Comparison of ENCODE assay signal across 10 cellular contexts in the genomic region with DNA sequence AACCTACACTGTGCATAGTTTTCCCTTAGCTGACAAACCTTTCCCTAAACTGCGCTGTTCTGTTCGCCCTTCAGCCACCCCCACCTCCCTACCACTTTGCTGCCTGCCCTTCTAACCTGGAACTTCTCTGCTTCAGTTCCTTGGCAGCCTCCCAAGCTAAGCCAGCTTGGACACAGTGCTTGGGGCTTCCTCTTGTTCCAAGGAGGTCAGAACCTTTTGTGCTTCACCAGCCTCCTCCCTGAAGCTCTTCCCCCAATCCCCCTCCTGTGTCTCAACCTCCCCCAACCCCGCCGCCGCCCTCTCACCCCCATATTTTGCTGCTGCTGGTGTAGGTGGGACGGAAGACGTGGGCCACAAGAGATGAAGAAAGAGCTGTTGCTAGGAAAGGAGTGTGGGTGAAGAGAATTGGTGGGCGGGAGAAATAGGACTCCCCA. TPM values are rescaled to one million over a fixed set of nuclear protein-coding genes. Genes with fewer than 3 reads are reported as not detected.
DNase-seq lines count a peak whose midpoint lies in the region; ATAC-seq and TF ChIP-seq lines count a peak whose summit lies in the region.
"Had no signal": no experiment of that assay in that cellular context is flagged by ENCODE, and none has a peak within 500 bp of the region (broad histone marks: within the 10 kb centered on the region; RNA-seq: fewer than 3 reads in every experiment).

No MANE protein-coding gene starts in this region.

- H3K4me1 ChIP-seq in body of pancreas = peaks cover 33% of the 10 kb centered on the region

- intact Hi-C loops in body of pancreas (cut with DNase I) = no loop called here

- H3K36me3 Mint-ChIP-seq in stimulated activated naive CD8-positive, alpha-beta T cell treated with anti-CD3 and anti-CD28 coated beads, Interleukin-15, Interleukin-2, amounts not matched to agents 100 ng/mL and 50 ng/mL, for 24 hours (ENCODE audit: low read depth) = no peaks in the 10 kb centered on the region

- no peaks in the 10 kb centered on the region for H3K9me3 ChIP-seq in body of pancreas
- H3K9me3 ChIP-seq in WERI-Rb-1 (ENCODE audit: severe bottlenecking) = no peaks in the 10 kb centered on the region

- H3K27ac ChIP-seq in body of pancreas (peak overlapping the region in 3 of 4 donors; percentile 59 to 95 (median 81)), WERI-Rb-1 (no peak overlapping the region)

- no peak for ATAC-seq in body of pancreas
- ATAC-seq in GM21423 (IDR thresholded peaks at IDR 0.05; ENCODE audit: unreplicated experiment) = no peak

- TF ChIP-seq CTCF in body of pancreas (IDR thresholded peaks at IDR 0.05) (no peak), WERI-Rb-1 (IDR thresholded peaks at IDR 0.05; ENCODE audit: low read depth, low read length) (no peak)

- no peaks in the 10 kb centered on the region for H3K36me3 ChIP-seq in body of pancreas (replicated peaks in 1 of 2; ENCODE audit: insufficient read depth in 1 of 2, low read depth in 2 of 2)
- H3K36me3 ChIP-seq in WERI-Rb-1 = no peaks in the 10 kb centered on the region

- no peaks in the 10 kb centered on the region for H3K27me3 ChIP-seq in body of pancreas
- H3K27me3 ChIP-seq in WERI-Rb-1 (ENCODE audit: insufficient read depth, low read depth, severe bottlenecking) = no peaks in the 10 kb centered on the region

- H3K9me3 Mint-ChIP-seq in stimulated activated naive CD8-positive, alpha-beta T cell treated with anti-CD3 and anti-CD28 coated beads, Interleukin-15, Interleukin-2, amounts not matched to agents 100 ng/mL and 50 ng/mL, for 24 hours = no peaks in the 10 kb centered on the region

- H3K27ac Mint-ChIP-seq in stimulated activated naive CD8-positive, alpha-beta T cell treated with anti-CD3 and anti-CD28 coated beads, Interleukin-15, Interleukin-2, amounts not matched to agents 100 ng/mL and 50 ng/mL, for 24 hours = no peak overlapping the region

- H3K4me3 ChIP-seq in body of pancreas = no peak overlapping the region
- H3K4me3 ChIP-seq in WERI-Rb-1 (ENCODE audit: low read depth, low read length) = no peak overlapping the region

- 58 to 60% methylated on average over 8 of the region's 8 CpGs for WGBS in body of pancreas, 2 donors

- H3K27me3 Mint-ChIP-seq in stimulated activated naive CD8-positive, alpha-beta T cell treated with anti-CD3 and anti-CD28 coated beads, Interleukin-15, Interleukin-2, amounts not matched to agents 100 ng/mL and 50 ng/mL, for 24 hours = no peaks in the 10 kb centered on the region

- no peak for TF ChIP-seq POLR2A in body of pancreas (IDR thresholded peaks at IDR 0.05)

- DNase-seq in activated CD4-positive, alpha-beta T cell treated with anti-CD3 and anti-CD28 coated beads for 4 hours = peak; percentile 44 to 58
- DNase-seq in activated CD4-positive, alpha-beta T cell treated with anti-CD3 and anti-CD28 coated beads for 48 hours = no peak
- DNase-seq in body of pancreas (peak; percentile 23 to 58 (median 48)), left kidney (ENCODE audit: low read depth, low spot score) (peak; percentile 80), WERI-Rb-1 (no peak), NCI-H446 treated with DMSO at 0.1 percent for 48 hours (lab: John Stamatoyannopoulos, UW) (no peak)
- DNase-seq: cerebellar nuclear complex, NCI-H524 treated with DMSO at 0.1 percent for 48 hours had no signal

- peak overlapping the region; percentile 40 for H3K4me3 Mint-ChIP-seq in stimulated activated naive CD8-positive, alpha-beta T cell treated with anti-CD3 and anti-CD28 coated beads, Interleukin-15, Interleukin-2, amounts not matched to agents 100 ng/mL and 50 ng/mL, for 24 hours

- H3K4me1 Mint-ChIP-seq in stimulated activated naive CD8-positive, alpha-beta T cell treated with anti-CD3 and anti-CD28 coated beads, Interleukin-15, Interleukin-2, amounts not matched to agents 100 ng/mL and 50 ng/mL, for 24 hours (ENCODE audit: low read depth) = peaks cover 25% of the 10 kb centered on the region

RNA-seq across cellular contexts. Expression of gene RIC8B, which starts 8.1 kb away (rescaled TPM):
- total RNA-seq in body of pancreas = 10 to 100 TPM; 15.6 to 22.1 TPM

Comparison
In these comparisons a context has a peak if more than half of its experiments do, and no peak if none do; other contexts are left out.
1. DNase-seq: peak in activated CD4-positive, alpha-beta T cell treated with anti-CD3 and anti-CD28 coated beads for 4 hours (2 of 2), body of pancreas (4 of 4) and left kidney (single experiment); none in activated CD4-positive, alpha-beta T cell treated with anti-CD3 and anti-CD28 coated beads for 48 hours (single experiment), WERI-Rb-1 (single experiment) and NCI-H446 treated with DMSO at 0.1 percent for 48 hours (single experiment).